In the genomic region with DNA sequence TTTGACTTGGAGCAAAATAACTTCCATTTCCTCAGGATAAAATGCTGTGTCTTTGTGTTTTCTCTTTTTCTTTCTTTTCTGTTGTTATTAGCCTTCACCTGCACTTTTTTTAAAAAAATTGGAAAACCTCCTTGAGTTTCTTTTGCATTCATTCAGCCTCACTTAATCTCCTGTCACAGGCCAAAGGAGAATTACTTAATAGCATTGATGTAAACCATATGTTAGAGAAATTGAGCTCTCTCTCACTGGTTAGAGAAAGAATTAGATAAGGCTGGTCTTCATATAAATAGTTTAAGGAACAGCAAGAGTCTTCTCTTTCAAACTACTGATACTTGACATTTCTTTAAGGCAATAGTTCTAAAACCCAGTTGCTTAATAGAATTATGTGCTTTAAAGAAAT, we compare ENCODE assay signal across 30 cellular contexts.
"Had no signal": no experiment of that assay in that cellular context is flagged by ENCODE, and none has a peak within 500 bp of the region (broad histone marks: within the 10 kb centered on the region; RNA-seq: fewer than 3 reads in every experiment).

No MANE protein-coding gene starts in this region.

- ATAC-seq: activated CD8-positive, alpha-beta T cell treated with anti-CD3 and anti-CD28 coated beads for 36 hours; activated naive CD4-positive, alpha-beta T cell treated with anti-CD3 and anti-CD28 coated beads, Interleukin-2, amount 50 U/mL, for 72 hours; activated T-cell treated with anti-CD3 and anti-CD28 coated beads, Interleukin-2, amount 50 U/mL, for 4 hours; activated T-cell treated with anti-CD3 and anti-CD28 coated beads, Interleukin-2, amount 50 U/mL, for 72 hours; activated T-helper 17 cell treated with anti-CD3 and anti-CD28 coated beads, Interleukin-2, amount 50 U/mL, for 72 hours; body of pancreas had no signal

- DNase-seq: activated B cell treated with CpG ODN at 0.5 μM for 24 hours; activated CD4-positive, alpha-beta memory T cell treated with anti-CD3 and anti-CD28 coated beads for 36 hours; activated CD4-positive, alpha-beta T cell treated with anti-CD3 and anti-CD28 coated beads for 4 hours; activated CD4-positive, alpha-beta T cell treated with anti-CD3 and anti-CD28 coated beads, Interleukin-2, amount 10 ng/mL, durations not matched to agents 24 days and 14 days; activated CD4-positive, alpha-beta T cell treated with anti-CD3 and anti-CD28 coated beads, Interleukin-2, amount 50 U/mL, for 1 hour; activated CD4-positive, alpha-beta T cell treated with anti-CD3 and anti-CD28 coated beads, Interleukin-2, amount 50 U/mL, for 4 hours; activated CD4-positive, CD25-positive, alpha-beta regulatory T cell treated with anti-CD3 and anti-CD28 coated beads, Interleukin-2, amount 50 U/mL, for 72 hours; activated CD8-positive, alpha-beta memory T cell treated with anti-CD3 and anti-CD28 coated beads, Interleukin-2, amount 50 U/mL, for 4 hours; activated CD8-positive, alpha-beta T cell treated with anti-CD3 and anti-CD28 coated beads for 36 hours; activated effector memory CD4-positive, alpha-beta T cell treated with anti-CD3 and anti-CD28 coated beads, Interleukin-2, amount 50 U/mL, for 16 hours; activated gamma-delta T cell treated with Interleukin-2 at 50 U/mL for 16 hours; activated naive CD4-positive, alpha-beta T cell; activated naive CD4-positive, alpha-beta T cell treated with anti-CD3 and anti-CD28 coated beads for 36 hours; activated naive CD4-positive, alpha-beta T cell treated with anti-CD3 and anti-CD28 coated beads, Interleukin-2, amount 50 U/mL, for 16 hours; activated naive CD8-positive, alpha-beta T cell treated with anti-CD3 and anti-CD28 coated beads for 36 hours; activated T-cell treated with anti-CD3 and anti-CD28 coated beads for 4 hours; activated T-cell treated with anti-CD3 and anti-CD28 coated beads, Interleukin-2, amount 50 U/mL, for 1 hour; activated T-cell treated with anti-CD3 and anti-CD28 coated beads, Interleukin-2, amount 50 U/mL, for 4 hours; activated T-cell treated with anti-CD3 and anti-CD28 coated beads, Interleukin-2, amount 50 U/mL, for 72 hours; adrenal gland; amniotic stem cell; aorta; body of pancreas; brain microvascular endothelial cell; central memory CD4-positive, alpha-beta T cell; T-helper 1 cell; T-helper 2 cell; T-helper 9 cell had no signal
